Comparison of ENCODE assay signal across 19 cellular contexts in genomic region chr5:149886697-149887470, GRCh38. TPM values are rescaled to one million over a fixed set of nuclear protein-coding genes. Genes with fewer than 3 reads are reported as not detected.
DNase-seq lines count a peak whose midpoint lies in the region; ATAC-seq and TF ChIP-seq lines count a peak whose summit lies in the region.
"Had no signal": no experiment of that assay in that cellular context is flagged by ENCODE, and none has a peak within 500 bp of the region (broad histone marks: within the 10 kb centered on the region; RNA-seq: fewer than 3 reads in every experiment).

No MANE protein-coding gene starts in this region.

- H3K27me3 Mint-ChIP-seq in activated T-helper 17 cell treated with anti-CD3 and anti-CD28 coated beads, Interleukin-2, amount 50 U/mL, for 72 hours, result peaks cover 4% of the 10 kb centered on the region

- H3K9me3 Mint-ChIP-seq in activated T-helper 17 cell treated with anti-CD3 and anti-CD28 coated beads, Interleukin-2, amount 50 U/mL, for 72 hours, result no peaks in the 10 kb centered on the region
- H3K9me3 Mint-ChIP-seq: brain had no signal

- intact Hi-C loops in testis (cut with DNase I; ENCODE audit: low total_unique reads), result no loop called here

- no peak overlapping the region for H3K4me3 Mint-ChIP-seq in activated T-helper 17 cell treated with anti-CD3 and anti-CD28 coated beads, Interleukin-2, amount 50 U/mL, for 72 hours
- H3K4me3 Mint-ChIP-seq: activated CD8-positive, alpha-beta T cell treated with anti-CD3 and anti-CD28 coated beads, Interleukin-2, amount 10 ng/mL, durations not matched to agents 7 days and 5 days; brain had no signal

- no peak for TF ChIP-seq CTCF in SK-N-SH (IDR thresholded peaks at IDR 0.05)
- no peak for TF ChIP-seq CTCF in hepatocyte (IDR thresholded peaks at IDR 0.05; ENCODE audit: poor library complexity)
- no peak for TF ChIP-seq CTCF in testis (IDR thresholded peaks at IDR 0.05)

- H3K4me1 Mint-ChIP-seq in activated T-helper 17 cell treated with anti-CD3 and anti-CD28 coated beads, Interleukin-2, amount 50 U/mL, for 72 hours, result no peaks in the 10 kb centered on the region

- POLR2A ChIA-PET in SK-N-SH (lab: Yijun Ruan, JAX), result no interaction called here

- no peak for DNase-seq in SK-N-SH
- DNase-seq in astrocyte of the hippocampus (ENCODE audit: low read depth, low spot score), result peak; percentile 87
- DNase-seq in hepatocyte (ENCODE audit: low spot score), result no peak
- DNase-seq in testis, result no peak
- DNase-seq in SK-N-DZ (ENCODE audit: low spot score), result no peak
- DNase-seq in germinal center (ENCODE audit: low spot score), result no peak
- DNase-seq: 8988T; activated CD8-positive, alpha-beta T cell treated with anti-CD3 and anti-CD28 coated beads, Interleukin-2, amount 10 ng/mL, durations not matched to agents 7 days and 5 days; activated effector memory CD4-positive, alpha-beta T cell treated with Interleukin-2 at 50 U/mL for 16 hours; effector memory CD4-positive, alpha-beta T cell; kidney; NCI-H187; NCI-H526; psoas muscle had no signal

- H3K9me2 ChIP-seq in SK-N-SH (no peaks in the 10 kb centered on the region), hepatocyte (replicated peaks; ENCODE audit: insufficient read depth) (no peaks in the 10 kb centered on the region)

- peaks cover 8% of the 10 kb centered on the region for H3F3A ChIP-seq in SK-N-SH (replicated peaks; ENCODE audit: insufficient read depth)

- H3K9me3 ChIP-seq in SK-N-SH (no peaks in the 10 kb centered on the region), hepatocyte (ENCODE audit: low read depth) (no peaks in the 10 kb centered on the region), testis (no peaks in the 10 kb centered on the region)
- H3K9me3 ChIP-seq: psoas muscle had no signal

- H3K4me1 ChIP-seq in SK-N-SH (ENCODE audit: control insufficient read depth in 1 of 2, insufficient read depth in 2 of 2, low read depth in 1 of 2, low read length in 1 of 2) (peaks cover 4 to 6% of the 10 kb centered on the region in 2 experiments; a peak in 2 of 4 replicates), hepatocyte (ENCODE audit: insufficient read depth) (peaks cover 28% of the 10 kb centered on the region), testis (peaks cover 16% of the 10 kb centered on the region)
- H3K4me1 ChIP-seq: psoas muscle had no signal

- no peak for TF ChIP-seq POLR2A in testis (IDR thresholded peaks at IDR 0.05)

- H2AFZ ChIP-seq in SK-N-SH (ENCODE audit: low read depth) (peak overlapping the region; percentile 78), hepatocyte (peak overlapping the region; percentile 23)

- H4K20me1 ChIP-seq in SK-N-SH (ENCODE audit: insufficient read depth) (no peaks in the 10 kb centered on the region), hepatocyte (ENCODE audit: insufficient read depth, poor library complexity, severe bottlenecking) (no peaks in the 10 kb centered on the region)

- WGBS in SK-N-SH (ENCODE audit: low lambda C conversion rate), result 89% methylated on average over 6 of the region's 6 CpGs
- 85% methylated on average over 6 of the region's 6 CpGs for WGBS in hepatocyte (ENCODE audit: low lambda C conversion rate, missing lambda C conversion rate)
- WGBS in testis, 2 donors, result 54 to 62% methylated on average over 6 of the region's 6 CpGs

- no peak overlapping the region for H3K27ac Mint-ChIP-seq in activated T-helper 17 cell treated with anti-CD3 and anti-CD28 coated beads, Interleukin-2, amount 50 U/mL, for 72 hours
- H3K27ac Mint-ChIP-seq: activated CD8-positive, alpha-beta T cell treated with anti-CD3 and anti-CD28 coated beads, Interleukin-2, amount 10 ng/mL, durations not matched to agents 7 days and 5 days had no signal

- H3K9ac ChIP-seq in SK-N-SH, result no peak overlapping the region

- H3K4me2 ChIP-seq in SK-N-SH (peak overlapping the region; percentile 71; the same call in 1 of the 2 replicates), hepatocyte (peak overlapping the region; percentile 54)

- ATAC-seq in SK-N-SH treated with all-trans-retinoic acid at 6 μM for 48 hours, result no peak; the same call in 2 of the 3 replicates
- ATAC-seq in activated T-helper 17 cell treated with anti-CD3 and anti-CD28 coated beads, Interleukin-2, amount 50 U/mL, for 72 hours (replicated peaks), result no peak
- ATAC-seq: activated CD8-positive, alpha-beta T cell treated with anti-CD3 and anti-CD28 coated beads, Interleukin-2, amount 10 ng/mL, durations not matched to agents 7 days and 5 days had no signal

- no peak for TF ChIP-seq EP300 in SK-N-SH (IDR thresholded peaks at IDR 0.05; ENCODE audit: borderline replicate concordance in 1 of 2, low read depth in 1 of 2, low read length in 1 of 2)

- TF ChIP-seq RAD21 in SK-N-SH (IDR thresholded peaks at IDR 0.05; ENCODE audit: low read length), result no peak

- CTCF ChIA-PET in SK-N-SH (lab: Yijun Ruan, JAX), result interaction anchor here (1.0 to 2.1 kb wide), 3 partner anchors 34 to 104 kb away, joined by 3 to 9 read pairs (median 5); no protein-coding TSS in a partner anchor

- H3K27me3 ChIP-seq in SK-N-SH (ENCODE audit: insufficient read depth) (no peaks in the 10 kb centered on the region), hepatocyte (no peaks in the 10 kb centered on the region), testis (no peaks in the 10 kb centered on the region)

- H3K36me3 ChIP-seq in SK-N-SH (replicated peaks in 1 of 2; ENCODE audit: control insufficient read depth in 1 of 2, insufficient read depth in 2 of 2, low read length in 1 of 2) (no peaks in the 10 kb centered on the region), hepatocyte (replicated peaks; ENCODE audit: insufficient read depth, low read depth) (no peaks in the 10 kb centered on the region), testis (ENCODE audit: low read depth, missing control alignments) (no peaks in the 10 kb centered on the region)

- H3K79me2 ChIP-seq in SK-N-SH (ENCODE audit: insufficient read depth) (no peaks in the 10 kb centered on the region), hepatocyte (no peaks in the 10 kb centered on the region)

- peak overlapping the region; percentile 35 to 53; a peak in 2 of 4 replicates for H3K27ac ChIP-seq in SK-N-SH (ENCODE audit: low read depth in 2 of 2, low read length in 1 of 2)
- H3K27ac ChIP-seq in hepatocyte, result peak overlapping the region; percentile 82
- peak overlapping the region; percentile 63 to 68 for H3K27ac ChIP-seq in testis
- H3K27ac ChIP-seq: psoas muscle had no signal

- H3K36me3 Mint-ChIP-seq in activated T-helper 17 cell treated with anti-CD3 and anti-CD28 coated beads, Interleukin-2, amount 50 U/mL, for 72 hours (ENCODE audit: low read depth), result no peaks in the 10 kb centered on the region
- H3K36me3 Mint-ChIP-seq: brain had no signal

- no peak overlapping the region for H3K4me3 ChIP-seq in SK-N-SH (ENCODE audit: low read depth in 2 of 2, low read length in 1 of 2)
- H3K4me3 ChIP-seq in hepatocyte, result no peak overlapping the region
- no peak overlapping the region for H3K4me3 ChIP-seq in testis
- H3K4me3 ChIP-seq: psoas muscle had no signal

TF ChIP-seq in SK-N-SH, 30 proteins besides CTCF, POLR2A, EP300 and RAD21:
- TF ChIP-seq YY1 (IDR thresholded peaks at IDR 0.05; ENCODE audit: low read depth) (no peak), JUND (IDR thresholded peaks at IDR 0.05) (no peak), TCF12 (IDR thresholded peaks at IDR 0.05) (no peak), FOXJ3 (CRISPR knock-in tag; IDR thresholded peaks at IDR 0.05) (no peak), TAF1 (IDR thresholded peaks at IDR 0.05; ENCODE audit: borderline replicate concordance, low read depth, low read length) (no peak)

TF ChIP-seq in SK-N-SH treated with all-trans-retinoic acid at 6 μM for 48 hours, 23 proteins besides CTCF, POLR2A, EP300 and RAD21:
- TF ChIP-seq ZNF8 (CRISPR knock-in tag; IDR thresholded peaks at IDR 0.05) (no peak), RARB (CRISPR knock-in tag; IDR thresholded peaks at IDR 0.05) (no peak)
TF ChIP-seq in SK-N-SH treated with all-trans-retinoic acid at 6 μM for 48 hours: peak in this region for 0.

RNA-seq across cellular contexts. Expression of gene PDE6A, which starts 57.7 kb away (rescaled TPM):
- polyA plus RNA-seq in SK-N-SH (2012; rRNA removed), result 0.05 and 0.06 TPM in 2 replicates
- polyA plus RNA-seq in SK-N-SH (2012; cell fraction: cytosol; rRNA removed), result 0.06 and 0.07 TPM in 2 replicates
- polyA plus RNA-seq in SK-N-SH (2012; cell fraction: nucleus; rRNA removed), result 0.11 and 0.14 TPM in 2 replicates
- total RNA-seq in hepatocyte, result 3.6 and 4.6 TPM in 2 replicates
- polyA plus RNA-seq in hepatocyte, result 3.7 and 3.9 TPM in 2 replicates
- total RNA-seq in testis, result 1 to 10 TPM; 3.2 to 4.6 TPM
- polyA plus RNA-seq in testis (ENCODE audit: insufficient read depth, low read depth, low replicate concordance), result 2.9 TPM
- not detected for total RNA-seq in activated T-helper 17 cell treated with anti-CD3 and anti-CD28 coated beads, Interleukin-2, amount 50 U/mL, for 72 hours
- polyA plus RNA-seq in SK-N-DZ (2014; cell fraction: cytosol; rRNA removed), result not detected in 2 replicates
- not detected in 2 replicates for polyA plus RNA-seq in SK-N-DZ (2014; cell fraction: nucleus; rRNA removed)
- total RNA-seq: activated CD8-positive, alpha-beta T cell treated with anti-CD3 and anti-CD28 coated beads, Interleukin-2, amount 10 ng/mL, durations not matched to agents 7 days and 5 days; glomerular endothelial cell; temporal lobe had no signal
